1 cellular context compared by ENCODE assay signal in genomic region chr10:50322075-50322474, GRCh38.
A peak's percentile ranks its signal among the peaks of the same experiment; 100 is the strongest.
TF ChIP-seq lines count a peak whose summit lies in the region.

No MANE protein-coding gene starts in this region.

TF ChIP-seq in K562, 482 proteins besides CTCF, POLR2A, EP300 and RAD21 (continued from another document):
- no peak for TF ChIP-seq ZNF398 (CRISPR knock-in tag; IDR thresholded peaks at IDR 0.05)
- peak; percentile 44; the same call in 1 of the 2 replicates for TF ChIP-seq NFE2 (IDR thresholded peaks at IDR 0.05; ENCODE audit: low read depth)
- TF ChIP-seq CUX1 (CRISPR knock-in tag; IDR thresholded peaks at IDR 0.05), result 0 out of 2 replicates have a peak, but pooled peaks have one; percentile 22
- TF ChIP-seq ATF3 (IDR thresholded peaks at IDR 0.05), result no peak
- 0 out of 2 replicates have a peak, but pooled peaks have one; percentile 26 for TF ChIP-seq ATF3 (CRISPR knock-in tag; conservative IDR thresholded peaks at IDR 0.05)
- TF ChIP-seq ARID4B (CRISPR knock-in tag; IDR thresholded peaks at IDR 0.05), result 0 out of 2 replicates have a peak, but pooled peaks have one; percentile 0
- no peak for TF ChIP-seq ZNF354B (CRISPR knock-in tag; IDR thresholded peaks at IDR 0.05)
- peak; percentile 55 for TF ChIP-seq FOSL1 (tag; conservative IDR thresholded peaks at IDR 0.05)
